ENCODE assay signal across 8 cellular contexts in genomic region chr6:7050911-7051779, GRCh38. TPM values are rescaled to one million over a fixed set of nuclear protein-coding genes. Genes with fewer than 3 reads are reported as not detected.
DNase-seq lines count a peak whose midpoint lies in the region; ATAC-seq and TF ChIP-seq lines count a peak whose summit lies in the region.

No MANE protein-coding gene starts in this region.

- peaks cover 11% of the 10 kb centered on the region for H3K4me1 Mint-ChIP-seq in type B pancreatic cell (ENCODE audit: unreplicated experiment)

- no peak overlapping the region for H3K9ac ChIP-seq in MM.1S (ENCODE audit: low read length)

- peaks cover 11% of the 10 kb centered on the region for H3K27me3 Mint-ChIP-seq in type B pancreatic cell

- H3K4me3 Mint-ChIP-seq in type B pancreatic cell, result peak overlapping the region; percentile 78

- peak overlapping the region; percentile 47; the same call in 1 of the 2 replicates for H3K4me3 ChIP-seq in AG09309 (ENCODE audit: control insufficient read depth, low read depth, low read length)
- peak overlapping the region; percentile 65 for H3K4me3 ChIP-seq in MM.1S (ENCODE audit: low read length)
- peak overlapping the region; percentile 58 for H3K4me3 ChIP-seq in epithelial cell of proximal tubule (ENCODE audit: low read depth, low read length)

- no peaks in the 10 kb centered on the region for H3K9me3 Mint-ChIP-seq in type B pancreatic cell

- peaks cover 6% of the 10 kb centered on the region; the same call in 1 of the 2 replicates for H3K27me3 ChIP-seq in MM.1S (replicated peaks; ENCODE audit: insufficient read depth, low read length)

- ATAC-seq in GM21390 (IDR thresholded peaks at IDR 0.05; ENCODE audit: unreplicated experiment), result peak; percentile 39

- no peaks in the 10 kb centered on the region for H3K9me2 ChIP-seq in MM.1S (replicated peaks; ENCODE audit: insufficient read depth, low read length)

- no peaks in the 10 kb centered on the region for H3K36me3 ChIP-seq in MM.1S (replicated peaks; ENCODE audit: insufficient read depth, low read length)

- H4K20me1 ChIP-seq in MM.1S (ENCODE audit: insufficient read depth, low read length), result no peaks in the 10 kb centered on the region

- H3K27ac Mint-ChIP-seq in type B pancreatic cell, result peak overlapping the region; percentile 62

- no peaks in the 10 kb centered on the region for H3K79me2 ChIP-seq in MM.1S (ENCODE audit: low read length)

- H3K4me1 ChIP-seq in MM.1S (ENCODE audit: low read length), result no peaks in the 10 kb centered on the region

- no peak overlapping the region for H3K27ac ChIP-seq in MM.1S (ENCODE audit: low read length)

- peak overlapping the region; percentile 89 for H2AFZ ChIP-seq in MM.1S (ENCODE audit: low read length)

- peak overlapping the region; percentile 96 for H3K4me2 ChIP-seq in MM.1S (ENCODE audit: low read depth, low read length)

- no peak for TF ChIP-seq CTCF in AG09309 (IDR thresholded peaks at IDR 0.05; ENCODE audit: control insufficient read depth, insufficient read depth, low read depth, low read length, missing control alignments)
- no peak for TF ChIP-seq CTCF in MM.1S (IDR thresholded peaks at IDR 0.05; ENCODE audit: low read length)
- TF ChIP-seq CTCF in epithelial cell of proximal tubule (conservative IDR thresholded peaks at IDR 0.05; ENCODE audit: low read depth, low read length), result no peak
- TF ChIP-seq CTCF in type B pancreatic cell (conservative IDR thresholded peaks at IDR 0.05), result no peak

- no peaks in the 10 kb centered on the region for H3K36me3 Mint-ChIP-seq in type B pancreatic cell

- DNase-seq in AG09309 (ENCODE audit: low read depth), result peak; percentile 53
- DNase-seq in MM.1S, result no peak
- DNase-seq in activated CD4-positive, alpha-beta T cell treated with anti-CD3 and anti-CD28 coated beads, Interleukin-2, amount 50 U/mL, for 48 hours, result peak; percentile 31 to 37
- peak; percentile 63 for DNase-seq in epithelial cell of proximal tubule (ENCODE audit: low read depth)
- peak; percentile 47 for DNase-seq in mucosa of gallbladder (ENCODE audit: low spot score)
- DNase-seq in type B pancreatic cell (ENCODE audit: extremely low spot score, unreplicated experiment), result no peak
- no peak for DNase-seq in MV-4-11 (lab: John Stamatoyannopoulos, UW)

- no peaks in the 10 kb centered on the region for H3F3A ChIP-seq in MM.1S (ENCODE audit: insufficient read depth, low read length)

- H3K9me3 ChIP-seq in MM.1S (replicated peaks; ENCODE audit: insufficient read depth, low read length), result no peaks in the 10 kb centered on the region

RNA-seq across cellular contexts. Expression of gene RREB1, which starts 56.6 kb away (rescaled TPM):
- total RNA-seq in epithelial cell of proximal tubule (12.2 and 15.9 TPM in 2 replicates), mucosa of gallbladder (74.3 TPM), type B pancreatic cell (ENCODE audit: low replicate concordance) (43.9 and 67.0 TPM in 2 replicates)

Comparison
In these comparisons a context has a peak if more than half of its experiments do, and no peak if none do; other contexts are left out.
1. DNase-seq: peak in AG09309 (single experiment), activated CD4-positive, alpha-beta T cell treated with anti-CD3 and anti-CD28 coated beads, Interleukin-2, amount 50 U/mL, for 48 hours (2 of 2), epithelial cell of proximal tubule (single experiment) and mucosa of gallbladder (single experiment); none in MM.1S (single experiment), type B pancreatic cell (single experiment) and MV-4-11 (single experiment).
2. Peak in every context shown above with its lines, with median percentiles within 50 percentile points of each other: H3K4me3 ChIP-seq.